Comparison of ENCODE assay signal across 9 cellular contexts in genomic region chr17:50183439-50184001, GRCh38. TPM values are rescaled to one million over a fixed set of nuclear protein-coding genes. Genes with fewer than 3 reads are reported as not detected.
DNase-seq lines count a peak whose midpoint lies in the region; ATAC-seq and TF ChIP-seq lines count a peak whose summit lies in the region.
"Had no signal": no experiment of that assay in that cellular context is flagged by ENCODE, and none has a peak within 500 bp of the region (broad histone marks: within the 10 kb centered on the region; RNA-seq: fewer than 3 reads in every experiment).

No MANE protein-coding gene starts in this region.

- H3K79me2 ChIP-seq in GM23338 (replicated peaks; ENCODE audit: insufficient read depth) (no peaks in the 10 kb centered on the region), OCI-LY1 (ENCODE audit: insufficient read depth, low read length) (no peaks in the 10 kb centered on the region)

- H3K4me3 ChIP-seq in GM23338 = 0 out of 2 replicates have a peak overlapping the region, but pooled peaks have one; percentile 3
- no peak overlapping the region for H3K4me3 ChIP-seq in OCI-LY1 (ENCODE audit: low read depth, low read length, poor library complexity, severe bottlenecking)
- H3K4me3 ChIP-seq in esophagus squamous epithelium = no peak overlapping the region
- H3K4me3 ChIP-seq in spleen = peak overlapping the region in 3 of 8 donors; percentile 2 to 48 (median 6)

- no peak overlapping the region for H3K9ac ChIP-seq in OCI-LY1 (ENCODE audit: low read length)

- peaks cover 35% of the 10 kb centered on the region for H3K4me1 Mint-ChIP-seq in GM23338

- no peak overlapping the region for H2AFZ ChIP-seq in GM23338
- H2AFZ ChIP-seq in OCI-LY1 (ENCODE audit: low read length) = no peak overlapping the region

- no peak for TF ChIP-seq POLR2A in esophagus squamous epithelium (IDR thresholded peaks at IDR 0.05)
- TF ChIP-seq POLR2A in spleen (IDR thresholded peaks at IDR 0.05) = no peak

- H3K4me1 ChIP-seq in GM23338 (ENCODE audit: insufficient read depth) = peaks cover 31% of the 10 kb centered on the region
- H3K4me1 ChIP-seq in OCI-LY1 (ENCODE audit: insufficient read depth, low read length, severe bottlenecking) = peaks cover 9% of the 10 kb centered on the region
- peaks cover 12 to 49% (median 24%) of the 10 kb centered on the region in 3 donors for H3K4me1 ChIP-seq in esophagus squamous epithelium
- H3K4me1 ChIP-seq in spleen = peaks cover 7 to 51% (median 31%) of the 10 kb centered on the region in 6 donors

- H3K36me3 ChIP-seq in GM23338 (ENCODE audit: insufficient read depth) (no peaks in the 10 kb centered on the region), OCI-LY1 (ENCODE audit: insufficient read depth, low read length) (no peaks in the 10 kb centered on the region), esophagus squamous epithelium (peaks cover 0 to 32% (median 0%) of the 10 kb centered on the region in 3 donors), spleen (peaks cover 0 to 32% (median 0%) of the 10 kb centered on the region in 6 donors)

- no peak for TF ChIP-seq CTCF in GM23338 (conservative IDR thresholded peaks at IDR 0.05; ENCODE audit: low read depth in 2 of 2)
- no peak for TF ChIP-seq CTCF in OCI-LY1 (IDR thresholded peaks at IDR 0.05; ENCODE audit: low read length)
- TF ChIP-seq CTCF in esophagus squamous epithelium (IDR thresholded peaks at IDR 0.05) = no peak
- no peak for TF ChIP-seq CTCF in spleen (IDR thresholded peaks at IDR 0.05 in 8 of 11, conservative IDR thresholded peaks at IDR 0.05 in 3 of 11)

- no peaks in the 10 kb centered on the region for H3K9me3 Mint-ChIP-seq in GM23338

- H3K9me2 ChIP-seq in GM23338 (ENCODE audit: insufficient read depth) = no peaks in the 10 kb centered on the region
- H3K9me2 ChIP-seq in OCI-LY1 (ENCODE audit: low read depth, low read length) = no peaks in the 10 kb centered on the region

- WGBS in esophagus squamous epithelium, 2 donors = 34 to 42% methylated on average over 4 to 5 of the region's 11 CpGs
- WGBS in spleen, 5 donors = 52 to 60% (median 58%) methylated on average over 11 of the region's 11 CpGs

- H3K27me3 ChIP-seq in GM23338 (ENCODE audit: insufficient read depth) (no peaks in the 10 kb centered on the region), OCI-LY1 (ENCODE audit: insufficient read depth, low read length) (0 out of 2 replicates have a peak, but pooled peaks cover 3% of the 10 kb centered on the region), esophagus squamous epithelium (no peaks in the 10 kb centered on the region), spleen (replicated peaks in 1 of 7) (no peaks in the 10 kb centered on the region)

- intact Hi-C loops in esophagus squamous epithelium (cut with DNase I) (no loop called here), spleen (cut with DNase I; ENCODE audit: low total_unique reads) (no loop called here)

- H3K9me3 ChIP-seq in OCI-LY1 (ENCODE audit: low read length) (no peaks in the 10 kb centered on the region), esophagus squamous epithelium (no peaks in the 10 kb centered on the region), spleen (no peaks in the 10 kb centered on the region)

- H4K20me1 ChIP-seq in GM23338 (replicated peaks; ENCODE audit: insufficient read depth) (no peaks in the 10 kb centered on the region), OCI-LY1 (ENCODE audit: insufficient read depth, low read length) (no peaks in the 10 kb centered on the region)

- no peak overlapping the region for H3K27ac Mint-ChIP-seq in GM23338

- H3K4me2 ChIP-seq in GM23338 (peak overlapping the region; percentile 11; the same call in 1 of the 2 replicates), OCI-LY1 (ENCODE audit: low read length) (peak overlapping the region; percentile 25; the same call in 1 of the 2 replicates)

- H3F3A ChIP-seq in GM23338 (replicated peaks; ENCODE audit: low read depth) = 0 out of 2 replicates have a peak, but pooled peaks cover 5% of the 10 kb centered on the region
- H3F3A ChIP-seq in OCI-LY1 (ENCODE audit: insufficient read depth, low read length) = no peaks in the 10 kb centered on the region

- H3K36me3 Mint-ChIP-seq in GM23338 (ENCODE audit: low read depth) = peaks cover 21% of the 10 kb centered on the region

- peak; percentile 21 for ATAC-seq in GM23338

- no peak overlapping the region; the same call in 2 of the 3 replicates for H3K4me3 Mint-ChIP-seq in GM23338

- DNase-seq in GM23338 (ENCODE audit: low spot score) (no peak), esophagus squamous epithelium (lab: John Stamatoyannopoulos, UW) (no peak), spleen (no peak), NCI-H1694 (lab: John Stamatoyannopoulos, UW) (no peak), NCI-H510A treated with DMSO at 0.1 percent for 48 hours (lab: John Stamatoyannopoulos, UW) (no peak), NCI-H2171 (lab: John Stamatoyannopoulos, UW) (no peak), KG1 (lab: John Stamatoyannopoulos, UW) (no peak)
- DNase-seq: NCI-H446 treated with DMSO at 0.1 percent for 48 hours had no signal

- peaks cover 19% of the 10 kb centered on the region for H3K27me3 Mint-ChIP-seq in GM23338 (ENCODE audit: insufficient read depth, low read depth, poor library complexity)

- H3K27ac ChIP-seq in GM23338 (ENCODE audit: low read depth) = no peak overlapping the region
- no peak overlapping the region for H3K27ac ChIP-seq in OCI-LY1 (ENCODE audit: low read depth, low read length, poor library complexity, severe bottlenecking)
- H3K27ac ChIP-seq in esophagus squamous epithelium = peak overlapping the region; percentile 41 to 80 (median 54)
- H3K27ac ChIP-seq in spleen = peak overlapping the region in 7 of 8 donors; percentile 12 to 77 (median 62)

TF ChIP-seq in GM23338, 12 proteins besides CTCF, POLR2A, EP300 and RAD21:
- TF ChIP-seq POLR2AphosphoS5 (IDR thresholded peaks at IDR 0.05; ENCODE audit: low read depth) (no peak), JUNB (IDR thresholded peaks at IDR 0.05; ENCODE audit: unreplicated experiment) (no peak), CREB1 (CRISPR knock-in tag; IDR thresholded peaks at IDR 0.05; ENCODE audit: low read depth) (no peak), ZNF114 (CRISPR knock-in tag; IDR thresholded peaks at IDR 0.05) (no peak)

RNA-seq across cellular contexts. Expression of gene SGCA, which starts 17.7 kb away (rescaled TPM):
- not detected in 2 replicates for total RNA-seq in GM23338 (2014; rRNA removed; shearing (Covaris generic))
- 0.19 TPM in 1 of 2 replicates, not detected in the other for polyA plus RNA-seq in GM23338 (2016; fragmentation: Nextera tagmentation; extraction: Ambion mirVana)
- 10 to 100 TPM in 1 of 4 donors, 1 to 10 TPM in 3; 1.9 to 15.1 (median 6.9) TPM for total RNA-seq in esophagus squamous epithelium
- total RNA-seq in spleen = 1 to 10 TPM in 6 of 7 donors, not detected in 1; 1.2 to 4.7 (median 2.7) TPM
- polyA plus RNA-seq in spleen = 1 to 10 TPM; 3.7 to 5.9 (median 5.7) TPM

RNA-seq across cellular contexts. Expression of gene COL1A1, which starts 17.9 kb away (rescaled TPM):
- total RNA-seq in GM23338 (2014; rRNA removed; shearing (Covaris generic)) = 27.9 and 34.3 TPM in 2 replicates
- polyA plus RNA-seq in GM23338 (2016; fragmentation: Nextera tagmentation; extraction: Ambion mirVana) (21.2 and 22.4 TPM in 2 replicates), spleen (10 to 100 TPM in 2 of 3 donors, 1 to 10 TPM in 1; 7.1 to 24.0 (median 11.3) TPM)
- total RNA-seq in esophagus squamous epithelium (10 to 100 TPM; 12.4 to 20.8 (median 19.7) TPM), spleen (100 to 1,000 TPM in 2 of 7 donors, 10 to 100 TPM in 4, 1 to 10 TPM in 1; 7.4 to 458 (median 65.4) TPM)

RNA-seq across cellular contexts. Expression of gene PPP1R9B, which starts 33.0 kb away (rescaled TPM):
- 10.1 and 10.5 TPM in 2 replicates for total RNA-seq in GM23338 (2014; rRNA removed; shearing (Covaris generic))
- polyA plus RNA-seq in GM23338 (2016; fragmentation: Nextera tagmentation; extraction: Ambion mirVana) (1.9 and 2.1 TPM in 2 replicates), spleen (100 to 1,000 TPM in 1 of 3 donors, 10 to 100 TPM in 2; 30.0 to 105 (median 40.9) TPM)
- total RNA-seq in esophagus squamous epithelium (10 to 100 TPM; 24.9 to 35.9 (median 28.2) TPM), spleen (100 to 1,000 TPM in 4 of 7 donors, 10 to 100 TPM in 3; 54.1 to 136 (median 112) TPM)

RNA-seq across cellular contexts. Expression of gene SAMD14, which starts 53.6 kb away (rescaled TPM):
- total RNA-seq in GM23338 (2014; rRNA removed; shearing (Covaris generic)) = 1.3 and 4.7 TPM in 2 replicates
- polyA plus RNA-seq in GM23338 (2016; fragmentation: Nextera tagmentation; extraction: Ambion mirVana) (0.70 and 0.97 TPM in 2 replicates), spleen (1 to 10 TPM; 1.1 to 1.9 (median 1.1) TPM)
- total RNA-seq in esophagus squamous epithelium (under 1 TPM in 1 of 4 donors, not detected in 3; 0.57 TPM), spleen (1 to 10 TPM; 1.2 to 7.5 (median 4.1) TPM)

Comparison
In these comparisons a context has a peak if more than half of its experiments do, and no peak if none do; other contexts are left out.
1. H3K27ac ChIP-seq: peak in esophagus squamous epithelium (4 of 4) and spleen (7 of 8); none in GM23338 (single experiment) and OCI-LY1 (single experiment).